Comparison of ENCODE assay signal across 15 cellular contexts in genomic region chr14:24506443-24506842, GRCh38. TPM values are rescaled to one million over a fixed set of nuclear protein-coding genes. Genes with fewer than 3 reads are reported as not detected.
DNase-seq lines count a peak whose midpoint lies in the region; ATAC-seq and TF ChIP-seq lines count a peak whose summit lies in the region.
"Had no signal": no experiment of that assay in that cellular context is flagged by ENCODE, and none has a peak within 500 bp of the region (broad histone marks: within the 10 kb centered on the region; RNA-seq: fewer than 3 reads in every experiment).

No MANE protein-coding gene starts in this region.

- no peak for TF ChIP-seq CTCF in activated CD8-positive, alpha-beta T cell treated with anti-CD3 and anti-CD28 coated beads for 36 hours (IDR thresholded peaks at IDR 0.05)

- DNase-seq in activated CD8-positive, alpha-beta T cell treated with anti-CD3 and anti-CD28 coated beads, Interleukin-2, amount 10 ng/mL, durations not matched to agents 7 days and 5 days, result peak; percentile 40
- DNase-seq in activated CD8-positive, alpha-beta T cell treated with anti-CD3 and anti-CD28 coated beads for 36 hours, result no peak
- no peak for DNase-seq in activated naive CD8-positive, alpha-beta T cell treated with anti-CD3 and anti-CD28 coated beads, Interleukin-2, amount 10 ng/mL, durations not matched to agents 7 days and 5 days
- DNase-seq in activated naive CD8-positive, alpha-beta T cell treated with anti-CD3 and anti-CD28 coated beads for 36 hours, result no peak
- DNase-seq in stimulated activated effector memory CD8-positive, alpha-beta T cell treated with anti-CD3 and anti-CD28 coated beads, Interleukin-12 subunit alpha, Interleukin-12 subunit beta, amount 100 ng/mL, for 72 hours (ENCODE audit: low spot score in 2 of 2), result no peak
- DNase-seq: AML-193; Caco-2; Calu3; CD4-positive, alpha-beta T cell; CD8-positive, alpha-beta T cell; DMS79 treated with DMSO at 0.1 percent for 48 hours; GF-D8 had no signal

- peak; percentile 55 for ATAC-seq in activated CD8-positive, alpha-beta T cell treated with anti-CD3 and anti-CD28 coated beads, Interleukin-2, amount 10 ng/mL, durations not matched to agents 7 days and 5 days
- ATAC-seq in activated CD8-positive, alpha-beta T cell treated with anti-CD3 and anti-CD28 coated beads for 36 hours, result no peak
- ATAC-seq in activated naive CD8-positive, alpha-beta T cell treated with anti-CD3 and anti-CD28 coated beads, Interleukin-2, amount 10 ng/mL, durations not matched to agents 7 days and 5 days (ENCODE audit: low read depth), result peak; percentile 67
- peak; percentile 36 for ATAC-seq in stimulated activated effector memory CD8-positive, alpha-beta T cell treated with anti-CD3 and anti-CD28 coated beads, Interleukin-12 subunit alpha, Interleukin-12 subunit beta, amount 100 ng/mL, for 72 hours
- ATAC-seq: A549; CD8-positive, alpha-beta T cell had no signal

- H3K27me3 Mint-ChIP-seq in activated CD8-positive, alpha-beta T cell treated with anti-CD3 and anti-CD28 coated beads, Interleukin-2, amount 10 ng/mL, durations not matched to agents 7 days and 5 days (ENCODE audit: low read depth), result peaks cover 19% of the 10 kb centered on the region
- H3K27me3 Mint-ChIP-seq in activated CD8-positive, alpha-beta T cell treated with anti-CD3 and anti-CD28 coated beads for 36 hours, result peaks cover 6% of the 10 kb centered on the region
- H3K27me3 Mint-ChIP-seq in activated naive CD8-positive, alpha-beta T cell treated with anti-CD3 and anti-CD28 coated beads, Interleukin-2, amount 10 ng/mL, durations not matched to agents 7 days and 5 days, result peaks cover 10% of the 10 kb centered on the region
- peaks cover 10% of the 10 kb centered on the region for H3K27me3 Mint-ChIP-seq in activated naive CD8-positive, alpha-beta T cell treated with anti-CD3 and anti-CD28 coated beads for 36 hours

- peaks cover 46% of the 10 kb centered on the region for H3K4me1 Mint-ChIP-seq in activated CD8-positive, alpha-beta T cell treated with anti-CD3 and anti-CD28 coated beads, Interleukin-2, amount 10 ng/mL, durations not matched to agents 7 days and 5 days (ENCODE audit: low read depth)
- H3K4me1 Mint-ChIP-seq in activated CD8-positive, alpha-beta T cell treated with anti-CD3 and anti-CD28 coated beads for 36 hours (ENCODE audit: low read depth), result peaks cover 14% of the 10 kb centered on the region
- peaks cover 40% of the 10 kb centered on the region for H3K4me1 Mint-ChIP-seq in activated naive CD8-positive, alpha-beta T cell treated with anti-CD3 and anti-CD28 coated beads, Interleukin-2, amount 10 ng/mL, durations not matched to agents 7 days and 5 days
- H3K4me1 Mint-ChIP-seq in activated naive CD8-positive, alpha-beta T cell treated with anti-CD3 and anti-CD28 coated beads for 36 hours, result peaks cover 3% of the 10 kb centered on the region
- H3K4me1 Mint-ChIP-seq in stimulated activated effector memory CD8-positive, alpha-beta T cell treated with anti-CD3 and anti-CD28 coated beads, Interleukin-12 subunit alpha, Interleukin-12 subunit beta, amount 100 ng/mL, for 72 hours, result no peaks in the 10 kb centered on the region
- H3K4me1 Mint-ChIP-seq: B cell had no signal

- H3K27ac Mint-ChIP-seq in activated CD8-positive, alpha-beta T cell treated with anti-CD3 and anti-CD28 coated beads, Interleukin-2, amount 10 ng/mL, durations not matched to agents 7 days and 5 days, result no peak overlapping the region
- H3K27ac Mint-ChIP-seq in activated CD8-positive, alpha-beta T cell treated with anti-CD3 and anti-CD28 coated beads for 36 hours, result no peak overlapping the region
- H3K27ac Mint-ChIP-seq in activated naive CD8-positive, alpha-beta T cell treated with anti-CD3 and anti-CD28 coated beads, Interleukin-2, amount 10 ng/mL, durations not matched to agents 7 days and 5 days, result peak overlapping the region; percentile 52
- no peak overlapping the region for H3K27ac Mint-ChIP-seq in activated naive CD8-positive, alpha-beta T cell treated with anti-CD3 and anti-CD28 coated beads for 36 hours
- H3K27ac Mint-ChIP-seq in stimulated activated effector memory CD8-positive, alpha-beta T cell treated with anti-CD3 and anti-CD28 coated beads, Interleukin-12 subunit alpha, Interleukin-12 subunit beta, amount 100 ng/mL, for 72 hours, result no peak overlapping the region
- H3K27ac Mint-ChIP-seq: B cell; CD4-positive, alpha-beta T cell; CD8-positive, alpha-beta T cell had no signal

- no peak overlapping the region for H3K4me3 Mint-ChIP-seq in activated CD8-positive, alpha-beta T cell treated with anti-CD3 and anti-CD28 coated beads, Interleukin-2, amount 10 ng/mL, durations not matched to agents 7 days and 5 days
- H3K4me3 Mint-ChIP-seq in activated CD8-positive, alpha-beta T cell treated with anti-CD3 and anti-CD28 coated beads for 36 hours, result no peak overlapping the region
- H3K4me3 Mint-ChIP-seq in activated naive CD8-positive, alpha-beta T cell treated with anti-CD3 and anti-CD28 coated beads, Interleukin-2, amount 10 ng/mL, durations not matched to agents 7 days and 5 days, result peak overlapping the region; percentile 62
- H3K4me3 Mint-ChIP-seq in activated naive CD8-positive, alpha-beta T cell treated with anti-CD3 and anti-CD28 coated beads for 36 hours, result no peak overlapping the region
- no peak overlapping the region for H3K4me3 Mint-ChIP-seq in stimulated activated effector memory CD8-positive, alpha-beta T cell treated with anti-CD3 and anti-CD28 coated beads, Interleukin-12 subunit alpha, Interleukin-12 subunit beta, amount 100 ng/mL, for 72 hours
- H3K4me3 Mint-ChIP-seq: B cell; CD4-positive, alpha-beta T cell; CD8-positive, alpha-beta T cell had no signal

- intact Hi-C loops in activated CD8-positive, alpha-beta T cell treated with anti-CD3 and anti-CD28 coated beads for 36 hours (cut with micrococcal nuclease), result no loop called here

- no peaks in the 10 kb centered on the region for H3K9me3 Mint-ChIP-seq in activated CD8-positive, alpha-beta T cell treated with anti-CD3 and anti-CD28 coated beads, Interleukin-2, amount 10 ng/mL, durations not matched to agents 7 days and 5 days (ENCODE audit: insufficient read depth)
- no peaks in the 10 kb centered on the region for H3K9me3 Mint-ChIP-seq in activated CD8-positive, alpha-beta T cell treated with anti-CD3 and anti-CD28 coated beads for 36 hours
- H3K9me3 Mint-ChIP-seq in activated naive CD8-positive, alpha-beta T cell treated with anti-CD3 and anti-CD28 coated beads, Interleukin-2, amount 10 ng/mL, durations not matched to agents 7 days and 5 days, result no peaks in the 10 kb centered on the region
- no peaks in the 10 kb centered on the region for H3K9me3 Mint-ChIP-seq in activated naive CD8-positive, alpha-beta T cell treated with anti-CD3 and anti-CD28 coated beads for 36 hours
- H3K9me3 Mint-ChIP-seq in stimulated activated effector memory CD8-positive, alpha-beta T cell treated with anti-CD3 and anti-CD28 coated beads, Interleukin-12 subunit alpha, Interleukin-12 subunit beta, amount 100 ng/mL, for 72 hours, result no peaks in the 10 kb centered on the region
- H3K9me3 Mint-ChIP-seq: CD4-positive, alpha-beta T cell; CD8-positive, alpha-beta T cell had no signal

- no peaks in the 10 kb centered on the region for H3K36me3 Mint-ChIP-seq in activated CD8-positive, alpha-beta T cell treated with anti-CD3 and anti-CD28 coated beads, Interleukin-2, amount 10 ng/mL, durations not matched to agents 7 days and 5 days (ENCODE audit: low read depth)
- H3K36me3 Mint-ChIP-seq in activated CD8-positive, alpha-beta T cell treated with anti-CD3 and anti-CD28 coated beads for 36 hours (ENCODE audit: low read depth), result no peaks in the 10 kb centered on the region
- peaks cover 5% of the 10 kb centered on the region for H3K36me3 Mint-ChIP-seq in activated naive CD8-positive, alpha-beta T cell treated with anti-CD3 and anti-CD28 coated beads, Interleukin-2, amount 10 ng/mL, durations not matched to agents 7 days and 5 days
- peaks cover 2% of the 10 kb centered on the region for H3K36me3 Mint-ChIP-seq in activated naive CD8-positive, alpha-beta T cell treated with anti-CD3 and anti-CD28 coated beads for 36 hours
- no peaks in the 10 kb centered on the region for H3K36me3 Mint-ChIP-seq in stimulated activated effector memory CD8-positive, alpha-beta T cell treated with anti-CD3 and anti-CD28 coated beads, Interleukin-12 subunit alpha, Interleukin-12 subunit beta, amount 100 ng/mL, for 72 hours
- H3K36me3 Mint-ChIP-seq: CD8-positive, alpha-beta T cell had no signal

- CTCF ChIA-PET in activated CD8-positive, alpha-beta T cell treated with anti-CD3 and anti-CD28 coated beads, Interleukin-2, amount 10 ng/mL, durations not matched to agents 7 days and 5 days (lab: Charles Lee), result interaction anchor here (1.0 kb wide), 1 partner anchor 27 kb away, joined by 3 read pairs; no protein-coding TSS in a partner anchor
- CTCF ChIA-PET in activated CD8-positive, alpha-beta T cell treated with anti-CD3 and anti-CD28 coated beads for 36 hours (lab: Charles Lee), result no interaction called here

- POLR2A ChIA-PET in activated CD8-positive, alpha-beta T cell treated with anti-CD3 and anti-CD28 coated beads, Interleukin-2, amount 10 ng/mL, durations not matched to agents 7 days and 5 days (lab: Charles Lee), result no interaction called here
- POLR2A ChIA-PET in activated CD8-positive, alpha-beta T cell treated with anti-CD3 and anti-CD28 coated beads for 36 hours (lab: Charles Lee), result interaction anchor here (0.6 kb wide), 1 partner anchor 23 kb away, joined by 3 read pairs; no protein-coding TSS in a partner anchor
- POLR2A ChIA-PET in activated naive CD8-positive, alpha-beta T cell treated with anti-CD3 and anti-CD28 coated beads, Interleukin-2, amount 10 ng/mL, durations not matched to agents 7 days and 5 days (lab: Charles Lee), result interaction anchor here (0.9 kb wide), 1 partner anchor 64 kb away, joined by 4 read pairs; the partner anchor contains the start of gene SDR39U1

RNA-seq across cellular contexts. Expression of gene CMA1, which starts 1.6 kb away (rescaled TPM):
- total RNA-seq in activated CD8-positive, alpha-beta T cell treated with anti-CD3 and anti-CD28 coated beads, Interleukin-2, amount 10 ng/mL, durations not matched to agents 7 days and 5 days, result under 1 TPM; 0.52 to 0.82 TPM
- under 1 TPM in 1 of 2 experiments, not detected in 1; 0.34 TPM for total RNA-seq in activated CD8-positive, alpha-beta T cell treated with anti-CD3 and anti-CD28 coated beads for 36 hours
- total RNA-seq in activated naive CD8-positive, alpha-beta T cell treated with anti-CD3 and anti-CD28 coated beads, Interleukin-2, amount 10 ng/mL, durations not matched to agents 7 days and 5 days, result under 1 TPM; 0.33 to 0.51 TPM
- under 1 TPM; 0.25 to 0.50 TPM for total RNA-seq in activated naive CD8-positive, alpha-beta T cell treated with anti-CD3 and anti-CD28 coated beads for 36 hours
- total RNA-seq: A172; B cell; Caco-2; Calu3; CD4-positive, alpha-beta T cell; CD8-positive, alpha-beta T cell had no signal
